In the genomic region with DNA sequence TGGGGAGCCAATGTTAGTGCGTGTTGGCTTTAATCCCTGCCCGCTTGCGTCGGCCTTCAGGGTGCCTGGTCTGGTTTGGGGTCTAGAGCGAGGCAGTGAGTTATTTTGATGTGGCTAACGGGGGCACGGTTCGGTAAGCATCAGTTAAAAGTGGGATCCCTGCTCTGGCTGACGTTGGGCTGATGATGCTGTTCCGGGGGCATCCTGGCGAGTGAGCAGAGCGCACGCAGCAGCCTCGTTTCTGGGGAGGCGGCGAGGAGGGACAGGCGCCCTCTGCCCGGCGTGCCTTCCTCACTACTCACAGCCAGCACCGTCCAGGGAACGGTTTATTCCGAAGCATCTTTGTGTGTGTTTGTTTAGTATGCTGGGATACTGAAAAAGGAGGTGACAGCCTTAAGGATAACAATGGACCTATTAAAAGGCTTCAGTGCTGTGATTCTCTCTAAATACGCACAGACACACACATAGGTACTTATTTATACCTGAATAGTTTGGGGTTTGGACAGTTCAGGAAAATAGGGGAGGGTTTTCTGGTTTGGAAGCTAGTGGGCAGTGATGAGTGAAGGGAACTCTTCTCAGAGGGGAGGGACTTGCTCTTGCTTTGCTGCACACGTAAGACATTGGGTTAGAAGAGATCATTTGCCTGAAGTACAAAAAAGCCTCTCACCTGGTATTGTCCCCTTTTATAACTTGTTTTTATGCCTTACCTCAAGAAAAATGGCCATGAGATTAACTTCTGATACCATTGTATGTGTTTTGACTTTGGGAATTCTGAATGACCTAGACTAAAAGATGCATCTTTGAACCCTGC, we compare ENCODE assay signal across 7 cellular contexts. TPM values are rescaled to one million over a fixed set of nuclear protein-coding genes. Genes with fewer than 3 reads are reported as not detected.
DNase-seq lines count a peak whose midpoint lies in the region; FAIRE-seq and TF ChIP-seq lines count a peak whose summit lies in the region.

No MANE protein-coding gene starts in this region.

- H3K4me1 ChIP-seq in HAP-1 (peaks cover 17% of the 10 kb centered on the region), hepatocyte (ENCODE audit: insufficient read depth) (peaks cover 16% of the 10 kb centered on the region), prostate gland (replicated peaks) (no peaks in the 10 kb centered on the region), Karpas-422 (ENCODE audit: low read length) (no peaks in the 10 kb centered on the region)

- H2AFZ ChIP-seq in hepatocyte: peak overlapping the region; percentile 81
- H2AFZ ChIP-seq in Karpas-422 (ENCODE audit: low read length): no peak overlapping the region

- H3K9me2 ChIP-seq in hepatocyte (replicated peaks; ENCODE audit: insufficient read depth) (no peaks in the 10 kb centered on the region), Karpas-422 (replicated peaks; ENCODE audit: insufficient read depth, low read length) (no peaks in the 10 kb centered on the region)

- peak overlapping the region; percentile 61 for H3K4me3 ChIP-seq in HAP-1
- peak overlapping the region; percentile 95 for H3K4me3 ChIP-seq in hepatocyte
- H3K4me3 ChIP-seq in prostate gland: peak overlapping the region; percentile 80 to 83
- H3K4me3 ChIP-seq in Karpas-422 (ENCODE audit: low read length): no peak overlapping the region

- H3K27me3 ChIP-seq in HAP-1 (ENCODE audit: low read depth) (no peaks in the 10 kb centered on the region), hepatocyte (no peaks in the 10 kb centered on the region), prostate gland (replicated peaks; ENCODE audit: insufficient read depth) (no peaks in the 10 kb centered on the region), Karpas-422 (ENCODE audit: low read length) (no peaks in the 10 kb centered on the region)

- H3K36me3 ChIP-seq in HAP-1 (replicated peaks) (no peaks in the 10 kb centered on the region), hepatocyte (replicated peaks; ENCODE audit: insufficient read depth, low read depth) (no peaks in the 10 kb centered on the region), prostate gland (no peaks in the 10 kb centered on the region), Karpas-422 (ENCODE audit: insufficient read depth, low read length) (no peaks in the 10 kb centered on the region)

- TF ChIP-seq CTCF in hepatocyte (IDR thresholded peaks at IDR 0.05; ENCODE audit: poor library complexity) (peak; percentile 59), prostate gland (IDR thresholded peaks at IDR 0.05) (peak in 2 of 4 experiments; percentile 50 to 55)

- H3K9ac ChIP-seq in Karpas-422 (ENCODE audit: low read length): no peak overlapping the region

- TF ChIP-seq POLR2A in GM12891 (IDR thresholded peaks at IDR 0.05; ENCODE audit: low read depth, low read length) (no peak), prostate gland (IDR thresholded peaks at IDR 0.05) (peak; percentile 20)

- H3K79me2 ChIP-seq in hepatocyte: peaks cover 59% of the 10 kb centered on the region
- H3K79me2 ChIP-seq in Karpas-422 (ENCODE audit: low read length): no peaks in the 10 kb centered on the region

- intact Hi-C loops in prostate gland (cut with DNase I): loop anchor here (5.0 kb wide), 2 partner anchors 105 to 150 kb away; no protein-coding TSS in a partner anchor

- DNase-seq in GM12891 (ENCODE audit: insufficient read length, low spot score) (no peak), HAP-1 (ENCODE audit: low spot score in 2 of 2) (peak; percentile 69 to 84), NCI-H446 treated with DMSO at 0.1 percent for 48 hours (lab: John Stamatoyannopoulos, UW) (peak; percentile 27), amniotic stem cell (lab: John Stamatoyannopoulos, UW) (peak; percentile 41), hepatocyte (ENCODE audit: low spot score) (peak; percentile 73), prostate gland (ENCODE audit: low spot score) (peak; percentile 30), Karpas-422 (no peak)

- H4K20me1 ChIP-seq in hepatocyte (ENCODE audit: insufficient read depth, poor library complexity, severe bottlenecking) (peaks cover 26% of the 10 kb centered on the region), Karpas-422 (ENCODE audit: insufficient read depth, low read depth, low read length) (no peaks in the 10 kb centered on the region)

- FAIRE-seq in GM12891 (lab: Jason Lieb, UNC): peak; percentile 75

- 1% methylated on average over 24 of the region's 24 CpGs for WGBS in hepatocyte (ENCODE audit: low lambda C conversion rate, missing lambda C conversion rate)
- under 1% methylated on average over 24 of the region's 24 CpGs for WGBS in prostate gland

- in situ Hi-C loops in HAP-1 (cut with MboI; ENCODE audit: low sequenced_read_pairs): loop anchor here (10.0 kb wide), 3 partner anchors 137 to 427 kb away; no protein-coding TSS in a partner anchor

- H3K9me3 ChIP-seq in HAP-1: no peaks in the 10 kb centered on the region
- H3K9me3 ChIP-seq in hepatocyte (ENCODE audit: low read depth): no peaks in the 10 kb centered on the region
- no peaks in the 10 kb centered on the region for H3K9me3 ChIP-seq in prostate gland
- H3K9me3 ChIP-seq in Karpas-422 (ENCODE audit: low read length): no peaks in the 10 kb centered on the region

- peak overlapping the region; percentile 90 for H3K27ac ChIP-seq in hepatocyte
- peak overlapping the region; percentile 79 to 89 for H3K27ac ChIP-seq in prostate gland
- H3K27ac ChIP-seq in Karpas-422 (ENCODE audit: low read length): no peak overlapping the region

- H3K4me2 ChIP-seq in hepatocyte (peak overlapping the region; percentile 85), Karpas-422 (ENCODE audit: low read depth, low read length, poor library complexity, severe bottlenecking) (no peak overlapping the region)

TF ChIP-seq in GM12891, 5 proteins besides CTCF, POLR2A, EP300 and RAD21:
- no peak for TF ChIP-seq TAF1 (IDR thresholded peaks at IDR 0.05; ENCODE audit: low read depth, low read length)
- peak; percentile 65 for TF ChIP-seq PAX5 (IDR thresholded peaks at IDR 0.05; ENCODE audit: insufficient read depth, low read length, severe bottlenecking)

RNA-seq across cellular contexts. Expression of gene CRIM1, which starts 2.1 kb away (rescaled TPM):
- 3.7 TPM for polyA plus RNA-seq in GM12891 (2012; ENCODE audit: low read depth, missing spikeins)
- total RNA-seq in hepatocyte (40.8 and 49.0 TPM in 2 replicates), prostate gland (100 to 1,000 TPM in 1 of 2 donors, 10 to 100 TPM in 1; 55.2 to 101 TPM)
- polyA plus RNA-seq in hepatocyte: 19.1 and 23.0 TPM in 2 replicates
- total RNA-seq in Karpas-422 (2014; rRNA removed; shearing (Covaris generic); ENCODE audit: low replicate concordance): not detected in 2 replicates

Comparison
In these comparisons a context has a peak if more than half of its experiments do, and no peak if none do; other contexts are left out.
1. DNase-seq: peak in HAP-1 (2 of 2), NCI-H446 treated with DMSO at 0.1 percent for 48 hours (single experiment), amniotic stem cell (single experiment), hepatocyte (single experiment) and prostate gland (single experiment); none in GM12891 (single experiment) and Karpas-422 (single experiment).
2. RNA of gene CRIM1, which starts 2.1 kb away (total RNA-seq): 55.2 to 101 TPM in prostate gland and 40.8 to 49.0 TPM in hepatocyte; not detected in Karpas-422; every median in the first group is over 10 times any median in the second.